In genomic region chr3:111541911-111542483, GRCh38 we compare ENCODE assay signal across 8 cellular contexts. TPM values are rescaled to one million over a fixed set of nuclear protein-coding genes. Genes with fewer than 3 reads are reported as not detected.
DNase-seq lines count a peak whose midpoint lies in the region; ATAC-seq and TF ChIP-seq lines count a peak whose summit lies in the region.

A gene with protein sequence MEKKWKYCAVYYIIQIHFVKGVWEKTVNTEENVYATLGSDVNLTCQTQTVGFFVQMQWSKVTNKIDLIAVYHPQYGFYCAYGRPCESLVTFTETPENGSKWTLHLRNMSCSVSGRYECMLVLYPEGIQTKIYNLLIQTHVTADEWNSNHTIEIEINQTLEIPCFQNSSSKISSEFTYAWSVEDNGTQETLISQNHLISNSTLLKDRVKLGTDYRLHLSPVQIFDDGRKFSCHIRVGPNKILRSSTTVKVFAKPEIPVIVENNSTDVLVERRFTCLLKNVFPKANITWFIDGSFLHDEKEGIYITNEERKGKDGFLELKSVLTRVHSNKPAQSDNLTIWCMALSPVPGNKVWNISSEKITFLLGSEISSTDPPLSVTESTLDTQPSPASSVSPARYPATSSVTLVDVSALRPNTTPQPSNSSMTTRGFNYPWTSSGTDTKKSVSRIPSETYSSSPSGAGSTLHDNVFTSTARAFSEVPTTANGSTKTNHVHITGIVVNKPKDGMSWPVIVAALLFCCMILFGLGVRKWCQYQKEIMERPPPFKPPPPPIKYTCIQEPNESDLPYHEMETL (plus strand): TSS chr3:111542197. CDS start chr3:111542249, 52 bp downstream.

- ATAC-seq in GM18520 (IDR thresholded peaks at IDR 0.05; ENCODE audit: unreplicated experiment) (peak; percentile 24), HG03095 (IDR thresholded peaks at IDR 0.05; ENCODE audit: unreplicated experiment) (peak; percentile 34)

- CTCF ChIA-PET in activated CD4-positive, alpha-beta memory T cell treated with anti-CD3 and anti-CD28 coated beads for 36 hours (lab: Charles Lee) = interaction anchor here (0.6 to 4.1 kb wide), 8 partner anchors 51 to 1226 kb away, joined by 3 to 38 read pairs (median 5); no protein-coding TSS in a partner anchor

- H3K36me3 Mint-ChIP-seq in activated CD4-positive, alpha-beta memory T cell treated with anti-CD3 and anti-CD28 coated beads for 36 hours = peaks cover 21% of the 10 kb centered on the region

- peaks cover 85% of the 10 kb centered on the region for H3K4me1 Mint-ChIP-seq in activated CD4-positive, alpha-beta memory T cell treated with anti-CD3 and anti-CD28 coated beads for 36 hours (ENCODE audit: low read depth)

- H3K9me3 Mint-ChIP-seq in activated CD4-positive, alpha-beta memory T cell treated with anti-CD3 and anti-CD28 coated beads for 36 hours = no peaks in the 10 kb centered on the region

- POLR2A ChIA-PET in activated CD4-positive, alpha-beta memory T cell treated with anti-CD3 and anti-CD28 coated beads for 36 hours (lab: Charles Lee) = interaction anchor here (1.1 to 6.4 kb wide), 5 partner anchors 9 to 74 kb away, joined by 4 to 87 read pairs (median 10); partner anchors contain the start of gene ZBED2

- H3K4me3 Mint-ChIP-seq in activated CD4-positive, alpha-beta memory T cell treated with anti-CD3 and anti-CD28 coated beads for 36 hours = peak within 1 kb of the TSS; percentile 87

- no peak within 1 kb of the TSS for H3K4me3 ChIP-seq in fibroblast of villous mesenchyme (ENCODE audit: low read depth, low read length)

- no peaks in the 10 kb centered on the region for H3K27me3 Mint-ChIP-seq in activated CD4-positive, alpha-beta memory T cell treated with anti-CD3 and anti-CD28 coated beads for 36 hours

- no peak within 1 kb of the TSS for H3K27ac Mint-ChIP-seq in activated CD4-positive, alpha-beta memory T cell treated with anti-CD3 and anti-CD28 coated beads for 36 hours

- no peak for TF ChIP-seq CTCF in fibroblast of villous mesenchyme (IDR thresholded peaks at IDR 0.05; ENCODE audit: insufficient read depth, low read depth, low read length)

- intact Hi-C loops in activated CD4-positive, alpha-beta memory T cell treated with anti-CD3 and anti-CD28 coated beads for 36 hours (cut with micrococcal nuclease) = loop anchor here (1.0 to 5.0 kb wide), 10 partner anchors 53 to 1735 kb away; partner anchors contain the start of gene ZBED2

- DNase-seq in activated CD4-positive, alpha-beta memory T cell treated with anti-CD3 and anti-CD28 coated beads for 36 hours = peak; percentile 81
- peak; percentile 16 for DNase-seq in fibroblast of villous mesenchyme (ENCODE audit: low read depth)
- peak; percentile 30 to 88 (median 76) for DNase-seq in stimulated activated naive CD4-positive, alpha-beta T cell (lab: John Stamatoyannopoulos, UW)
- DNase-seq in superior temporal gyrus (ENCODE audit: extremely low spot score) = no peak
- DNase-seq in 8988T = no peak
- DNase-seq in globus pallidus (ENCODE audit: low spot score) = no peak

RNA-seq across cellular contexts. Expression of the gene that starts here (rescaled TPM):
- total RNA-seq in activated CD4-positive, alpha-beta memory T cell treated with anti-CD3 and anti-CD28 coated beads for 36 hours = 10 to 100 TPM; 37.9 to 39.0 TPM
- total RNA-seq in fibroblast of villous mesenchyme = 0.32 TPM in 1 of 2 replicates, not detected in the other

Comparison
In these comparisons a context has a peak if more than half of its experiments do, and no peak if none do; other contexts are left out.
1. RNA of the gene that starts here (total RNA-seq): 37.9 to 39.0 TPM in activated CD4-positive, alpha-beta memory T cell treated with anti-CD3 and anti-CD28 coated beads for 36 hours; 0.32 TPM in fibroblast of villous mesenchyme; every median in the first group is over 10 times any median in the second.
2. Peak in DNase-seq in fibroblast of villous mesenchyme; RNA of the gene not detected or under 1 TPM.
3. DNase-seq: peak in activated CD4-positive, alpha-beta memory T cell treated with anti-CD3 and anti-CD28 coated beads for 36 hours (single experiment) and stimulated activated naive CD4-positive, alpha-beta T cell (6 of 6); none in superior temporal gyrus (single experiment), 8988T (single experiment) and globus pallidus (single experiment).